8 cellular contexts compared by ENCODE assay signal in the genomic region with DNA sequence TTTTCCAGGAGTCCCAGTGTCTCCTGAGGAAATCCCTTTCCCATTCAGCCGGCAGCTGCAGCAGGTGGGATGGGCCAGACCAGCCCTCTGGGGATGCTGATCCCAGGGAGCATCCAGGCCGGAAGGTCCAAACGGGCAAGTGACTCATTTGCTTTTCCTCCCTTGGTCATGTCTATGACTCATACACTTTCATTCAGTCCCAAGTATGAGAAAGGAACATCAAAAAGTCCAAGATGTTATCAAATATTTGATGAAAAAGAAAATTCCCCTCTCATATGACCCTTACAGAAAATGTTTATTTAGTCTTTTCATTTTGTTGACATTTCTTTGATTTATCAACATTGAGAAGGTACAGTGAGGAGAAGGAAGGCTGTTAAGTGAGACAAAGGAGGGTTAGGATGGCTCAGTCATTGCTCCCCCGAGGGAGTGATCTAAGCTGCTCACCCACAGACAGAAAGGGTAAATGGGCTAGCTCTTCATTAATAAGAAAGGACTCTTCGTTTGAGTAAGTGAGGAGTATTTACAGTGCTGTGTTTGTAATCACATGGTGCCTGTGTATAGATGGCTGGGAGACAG.
DNase-seq lines count a peak whose midpoint lies in the region; ATAC-seq and TF ChIP-seq lines count a peak whose summit lies in the region.

No MANE protein-coding gene starts in this region.

- POLR2A ChIA-PET in Panc1 (lab: Charles Lee) = no interaction called here

- TF ChIP-seq CTCF in Panc1 (IDR thresholded peaks at IDR 0.05) = no peak
- no peak for TF ChIP-seq CTCF in fibroblast of the aortic adventitia (IDR thresholded peaks at IDR 0.05; ENCODE audit: insufficient read depth, low read length)

- DNase-seq in ELF-1 (ENCODE audit: low read depth, low spot score) (peak; percentile 80), Panc1 (ENCODE audit: low read depth, low spot score) (peak; percentile 74), fibroblast of the aortic adventitia (ENCODE audit: low read depth) (peak; percentile 71), sciatic nerve (ENCODE audit: low spot score) (peak; percentile 68), SKM-1 treated with dmso at 0.1 percent for 144 hours (lab: John Stamatoyannopoulos, UW; ENCODE audit: unreplicated experiment) (no peak), activated gamma-delta T cell treated with Interleukin-2 at 50 U/mL for 16 hours (no peak)

- H3K36me3 ChIP-seq in Panc1 (ENCODE audit: control insufficient read depth, insufficient read depth, low read length) = no peaks in the 10 kb centered on the region

- intact Hi-C loops in Panc1 (cut with micrococcal nuclease; ENCODE audit: unreplicated experiment) = no loop called here
- intact Hi-C loops in sciatic nerve (cut with DNase I) = no loop called here

- no peaks in the 10 kb centered on the region for H3K27me3 ChIP-seq in Panc1 (ENCODE audit: control insufficient read depth, insufficient read depth, low read length)

- H3K4me3 ChIP-seq in Panc1 (ENCODE audit: low read depth in 2 of 2, low read length in 2 of 2) (no peak overlapping the region), fibroblast of the aortic adventitia (ENCODE audit: low read depth, low read length) (no peak overlapping the region)

- no TSS peak for BruUV-seq in Panc1 (replicated peaks; lab: Mats Ljungman, UMichigan)

- in situ Hi-C loops in Panc1 (cut with HindIII; ENCODE audit: low pct_unique_long_range_greater_than_20kb, low sequenced_read_pairs) = no loop called here

- no peaks in the 10 kb centered on the region for H3K9me3 ChIP-seq in Panc1 (ENCODE audit: control insufficient read depth, insufficient read depth, low read depth, low read length)

- peaks cover 19% of the 10 kb centered on the region for H3K4me1 ChIP-seq in Panc1 (ENCODE audit: control insufficient read depth, insufficient read depth, low read length)

- ATAC-seq in Panc1 (peak; percentile 95), sciatic nerve (peak; percentile 82), GM19035 (IDR thresholded peaks at IDR 0.05; ENCODE audit: unreplicated experiment) (no peak), HG03460 (IDR thresholded peaks at IDR 0.05; ENCODE audit: unreplicated experiment) (no peak)

- peak overlapping the region; percentile 69 for H3K27ac ChIP-seq in Panc1 (ENCODE audit: low read length)

- CTCF ChIA-PET in Panc1 (lab: Charles Lee) = interaction anchor here (0.5 kb wide), 1 partner anchor 13 kb away, joined by 3 read pairs; no protein-coding TSS in a partner anchor

Comparison
In these comparisons a context has a peak if more than half of its experiments do, and no peak if none do; other contexts are left out.
1. DNase-seq: peak in ELF-1 (single experiment), Panc1 (single experiment), fibroblast of the aortic adventitia (single experiment) and sciatic nerve (single experiment); none in SKM-1 treated with dmso at 0.1 percent for 144 hours (single experiment) and activated gamma-delta T cell treated with Interleukin-2 at 50 U/mL for 16 hours (single experiment).
2. ATAC-seq: peak in Panc1 (single experiment) and sciatic nerve (single experiment); none in GM19035 (single experiment) and HG03460 (single experiment).